29 cellular contexts compared by ENCODE assay signal in genomic region chr18:7619676-7620075, GRCh38. TPM values are rescaled to one million over a fixed set of nuclear protein-coding genes. Genes with fewer than 3 reads are reported as not detected.
A peak's percentile ranks its signal among the peaks of the same experiment; 100 is the strongest.
DNase-seq lines count a peak whose midpoint lies in the region; ATAC-seq and TF ChIP-seq lines count a peak whose summit lies in the region.
"Had no signal": no experiment of that assay in that cellular context is flagged by ENCODE, and none has a peak within 500 bp of the region (broad histone marks: within the 10 kb centered on the region; RNA-seq: fewer than 3 reads in every experiment).

No MANE protein-coding gene starts in this region.

- no peak overlapping the region for H4K12ac ChIP-seq in trophoblast cell (ENCODE audit: low read depth, low read length)

- H3K4me3 ChIP-seq in AG04449 (ENCODE audit: low read depth, low read length) (peak overlapping the region; percentile 7; the same call in 1 of the 2 replicates), trophoblast cell (ENCODE audit: low read depth, low read length) (no peak overlapping the region)
- H3K4me3 ChIP-seq: A549, HAP-1, MG63, tibial nerve had no signal

- H3K9me3 Mint-ChIP-seq in HFFc6 (no peaks in the 10 kb centered on the region), brain (no peaks in the 10 kb centered on the region), mesothelial cell of epicardium (no peaks in the 10 kb centered on the region)
- H3K9me3 Mint-ChIP-seq: activated CD8-positive, alpha-beta T cell treated with anti-CD3 and anti-CD28 coated beads for 36 hours; activated naive CD4-positive, alpha-beta T cell treated with anti-CD3 and anti-CD28 coated beads, Interleukin-2, amount 50 U/mL, for 72 hours; activated T-helper 17 cell treated with anti-CD3 and anti-CD28 coated beads, Interleukin-2, amount 50 U/mL, for 72 hours; nephron progenitor cell had no signal

- peak overlapping the region; percentile 88 for H3K4me3 Mint-ChIP-seq in HFFc6
- H3K4me3 Mint-ChIP-seq in brain, result peak overlapping the region in 4 of 5 experiments; percentile 22 to 76 (median 72)
- H3K4me3 Mint-ChIP-seq in mesothelial cell of epicardium, result no peak overlapping the region
- H3K4me3 Mint-ChIP-seq: activated CD8-positive, alpha-beta T cell treated with anti-CD3 and anti-CD28 coated beads for 36 hours; activated T-helper 17 cell treated with anti-CD3 and anti-CD28 coated beads, Interleukin-2, amount 50 U/mL, for 72 hours; CD8-positive, alpha-beta memory T cell; nephron progenitor cell; T-helper 17 cell had no signal

- H3K4me2 ChIP-seq in trophoblast cell (ENCODE audit: low read length), result no peak overlapping the region
- H3K4me2 ChIP-seq: SK-N-SH had no signal

- peaks cover 7% of the 10 kb centered on the region for H3K79me2 ChIP-seq in trophoblast cell (ENCODE audit: control insufficient read depth, insufficient read depth, low read length, poor library complexity)

- peaks cover 73% of the 10 kb centered on the region for H3K4me1 Mint-ChIP-seq in HFFc6 (ENCODE audit: low read depth)
- peaks cover 60% of the 10 kb centered on the region for H3K4me1 Mint-ChIP-seq in brain
- peaks cover 27% of the 10 kb centered on the region for H3K4me1 Mint-ChIP-seq in mesothelial cell of epicardium
- H3K4me1 Mint-ChIP-seq: activated T-helper 17 cell treated with anti-CD3 and anti-CD28 coated beads, Interleukin-2, amount 50 U/mL, for 72 hours; CD8-positive, alpha-beta memory T cell had no signal

- H2BK12ac ChIP-seq in trophoblast cell (ENCODE audit: low read length), result no peak overlapping the region

- no peak overlapping the region for H2BK120ac ChIP-seq in trophoblast cell (ENCODE audit: insufficient read depth, low read length, poor library complexity)

- H3K23ac ChIP-seq in trophoblast cell (ENCODE audit: low read length), result no peak overlapping the region

- H4K91ac ChIP-seq in trophoblast cell (ENCODE audit: low read depth, low read length), result no peak overlapping the region

- H3K9me3 ChIP-seq in trophoblast cell (ENCODE audit: insufficient read depth, low read depth, low read length), result no peaks in the 10 kb centered on the region
- H3K9me3 ChIP-seq: A549, BE2C, HAP-1, MG63, SK-N-SH, tibial nerve had no signal

- ATAC-seq in HG02981 (IDR thresholded peaks at IDR 0.05; ENCODE audit: unreplicated experiment), result no peak
- ATAC-seq: A549; activated CD8-positive, alpha-beta T cell treated with anti-CD3 and anti-CD28 coated beads for 36 hours; activated naive CD4-positive, alpha-beta T cell treated with anti-CD3 and anti-CD28 coated beads, Interleukin-2, amount 50 U/mL, for 72 hours; activated T-helper 17 cell treated with anti-CD3 and anti-CD28 coated beads, Interleukin-2, amount 50 U/mL, for 72 hours; T-helper 17 cell had no signal

- peak overlapping the region; percentile 92 for H3K27ac Mint-ChIP-seq in HFFc6
- peak overlapping the region in 3 of 5 experiments; percentile 42 to 78 (median 50) for H3K27ac Mint-ChIP-seq in brain
- H3K27ac Mint-ChIP-seq in mesothelial cell of epicardium, result no peak overlapping the region
- H3K27ac Mint-ChIP-seq: activated CD8-positive, alpha-beta T cell treated with anti-CD3 and anti-CD28 coated beads for 36 hours; activated naive CD4-positive, alpha-beta T cell treated with anti-CD3 and anti-CD28 coated beads, Interleukin-2, amount 50 U/mL, for 72 hours; activated T-helper 17 cell treated with anti-CD3 and anti-CD28 coated beads, Interleukin-2, amount 50 U/mL, for 72 hours; CD8-positive, alpha-beta memory T cell; T-helper 17 cell had no signal

- no peaks in the 10 kb centered on the region for H3K36me3 ChIP-seq in trophoblast cell (ENCODE audit: control insufficient read depth in 1 of 2, insufficient read depth in 2 of 2, low read length in 2 of 2)
- H3K36me3 ChIP-seq: BE2C, HAP-1, MG63, tibial nerve had no signal

- peak overlapping the region; percentile 29 for H3K4ac ChIP-seq in trophoblast cell (ENCODE audit: low read depth, low read length)

- TF ChIP-seq CTCF in AG04449 (IDR thresholded peaks at IDR 0.05; ENCODE audit: insufficient read depth, low read length, missing control alignments) (no peak), HFFc6 (IDR thresholded peaks at IDR 0.05) (no peak), brain (conservative IDR thresholded peaks at IDR 0.05) (no peak), mesothelial cell of epicardium (IDR thresholded peaks at IDR 0.05; ENCODE audit: unreplicated experiment) (no peak)

- H3K27me3 Mint-ChIP-seq in HFFc6 (ENCODE audit: insufficient read depth), result no peaks in the 10 kb centered on the region; the same call in none of the 2 replicates
- H3K27me3 Mint-ChIP-seq in brain, result peaks cover 4% of the 10 kb centered on the region
- H3K27me3 Mint-ChIP-seq in mesothelial cell of epicardium (ENCODE audit: low read depth), result no peaks in the 10 kb centered on the region
- H3K27me3 Mint-ChIP-seq: activated CD8-positive, alpha-beta T cell treated with anti-CD3 and anti-CD28 coated beads for 36 hours; activated T-helper 17 cell treated with anti-CD3 and anti-CD28 coated beads, Interleukin-2, amount 50 U/mL, for 72 hours; T-helper 17 cell had no signal

- no peak overlapping the region for H2BK5ac ChIP-seq in trophoblast cell (ENCODE audit: low read depth, low read length, poor library complexity)

- H4K8ac ChIP-seq in trophoblast cell (ENCODE audit: low read depth, low read length), result no peak overlapping the region

- WGBS in trophoblast cell (ENCODE audit: extremely low coverage, insufficient coverage, insufficient read length), result no CpG with 5 or more reads among the region's 7 CpGs

- no peak overlapping the region for H3K27ac ChIP-seq in trophoblast cell (ENCODE audit: low read depth, low read length)
- H3K27ac ChIP-seq: A549, parathyroid adenoma, tibial nerve had no signal

- POLR2A ChIA-PET in AG04449 (lab: Yijun Ruan, JAX), result interaction anchor here (0.7 to 1.9 kb wide), 2 partner anchors 11 to 53 kb away, joined by 3 to 8 read pairs; partner anchors contain the start of gene PTPRM

- H3K36me3 Mint-ChIP-seq in HFFc6 (ENCODE audit: low read depth) (no peaks in the 10 kb centered on the region), brain (no peaks in the 10 kb centered on the region), mesothelial cell of epicardium (no peaks in the 10 kb centered on the region)
- H3K36me3 Mint-ChIP-seq: activated naive CD4-positive, alpha-beta T cell treated with anti-CD3 and anti-CD28 coated beads, Interleukin-2, amount 50 U/mL, for 72 hours; CD8-positive, alpha-beta memory T cell had no signal

- H2AFZ ChIP-seq in trophoblast cell (ENCODE audit: insufficient read depth, low read length, poor library complexity), result no peak overlapping the region
- H2AFZ ChIP-seq: parathyroid adenoma had no signal

- H3K14ac ChIP-seq in trophoblast cell (ENCODE audit: low read length), result no peak overlapping the region

- H3K27me3 ChIP-seq in trophoblast cell (ENCODE audit: insufficient read depth, low read length), result no peaks in the 10 kb centered on the region
- H3K27me3 ChIP-seq: BE2C, MG63, tibial nerve had no signal

- H2AK5ac ChIP-seq in trophoblast cell (ENCODE audit: low read length), result no peak overlapping the region

- peaks cover 5% of the 10 kb centered on the region for H3K79me1 ChIP-seq in trophoblast cell (ENCODE audit: low read length)

- no peak for DNase-seq in AG04449 (ENCODE audit: low read depth, low spot score)
- DNase-seq in HFFc6, result peak; percentile 50
- no peak for DNase-seq in trophoblast cell
- DNase-seq in NCI-H82 (lab: John Stamatoyannopoulos, UW), result no peak
- no peak for DNase-seq in LoVo (ENCODE audit: low spot score)
- no peak for DNase-seq in mesothelial cell of epicardium (ENCODE audit: low spot score in 2 of 2, unreplicated experiment in 2 of 2)
- DNase-seq: activated CD4-positive, alpha-beta T cell treated with anti-CD3 and anti-CD28 coated beads for 1 hour; activated CD8-positive, alpha-beta T cell treated with anti-CD3 and anti-CD28 coated beads for 36 hours; anterior cingulate cortex; BE2C; CD8-positive, alpha-beta memory T cell; central memory CD4-positive, alpha-beta T cell; dermis blood vessel endothelial cell; DMS 273 treated with DMSO at 0.1 percent for 48 hours; head of caudate nucleus; MG63; NCI-H774; nephron progenitor cell; SK-N-SH; stimulated activated naive CD4-positive, alpha-beta T cell treated with Interleukin-2 at 50 U/mL for 16 hours; T-helper 17 cell had no signal

- CTCF ChIA-PET in AG04449 (lab: Yijun Ruan, JAX), result interaction anchor here (1.1 to 5.5 kb wide), 3 partner anchors 9 to 53 kb away, joined by 3 to 36 read pairs (median 4); partner anchors contain the start of gene PTPRM

- H3K9ac ChIP-seq in trophoblast cell (ENCODE audit: low read length), result no peak overlapping the region
- H3K9ac ChIP-seq: parathyroid adenoma, SK-N-SH had no signal

- H3K4me1 ChIP-seq in trophoblast cell (ENCODE audit: control insufficient read depth in 1 of 2, insufficient read depth in 2 of 2, low read length in 2 of 2), result peaks cover 8 to 14% of the 10 kb centered on the region in 2 experiments
- H3K4me1 ChIP-seq: BE2C, HAP-1, parathyroid adenoma had no signal

- no peak overlapping the region for H3K18ac ChIP-seq in trophoblast cell (ENCODE audit: low read length)

RNA-seq across cellular contexts. Expression of gene PTPRM, which starts 52.6 kb away (rescaled TPM):
- total RNA-seq in HFFc6 (2021; fragmentation: NEBNext Ultra II Directional; extraction: Animal tissue kit (Norgen Biotek cat#: 25700)), result 10 to 100 TPM; 39.4 to 49.8 (median 43.8) TPM
- 11.6 TPM for polyA plus RNA-seq in brain (ENCODE audit: insufficient read depth, low read depth, low replicate concordance)
- polyA plus RNA-seq in trophoblast cell (2013), result 73.1 and 78.5 TPM in 2 replicates
- total RNA-seq in mesothelial cell of epicardium, result 71.3 to 82.1 TPM (median 72.7 TPM) in 3 replicates
